Comparison of ENCODE assay signal across 12 cellular contexts in the genomic region with DNA sequence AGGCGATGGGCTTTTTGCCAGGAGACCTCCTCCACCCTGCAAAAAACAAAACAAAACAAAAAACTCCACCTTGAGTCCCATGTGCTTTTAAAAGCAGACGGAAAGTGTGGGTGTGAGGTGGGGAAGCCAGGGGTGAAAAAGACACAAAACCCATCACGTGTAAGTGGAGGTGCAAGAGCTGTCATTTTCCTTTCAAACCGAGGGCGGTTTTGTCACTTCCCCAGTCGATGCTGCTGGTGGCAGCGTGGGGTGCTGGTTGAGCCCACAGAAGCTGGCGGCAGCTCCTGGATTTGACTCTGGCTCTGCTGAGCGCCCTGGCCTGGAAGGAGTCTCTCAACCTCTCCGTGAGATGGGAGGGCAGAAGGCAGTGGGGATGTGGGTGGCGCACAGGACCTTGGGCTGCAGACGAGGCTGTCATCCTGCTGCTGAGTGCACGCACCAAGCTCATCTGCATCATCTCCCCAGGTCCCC.
DNase-seq lines count a peak whose midpoint lies in the region; ATAC-seq and TF ChIP-seq lines count a peak whose summit lies in the region.
"Had no signal": no experiment of that assay in that cellular context is flagged by ENCODE, and none has a peak within 500 bp of the region (broad histone marks: within the 10 kb centered on the region; RNA-seq: fewer than 3 reads in every experiment).

No MANE protein-coding gene starts in this region.

- peak overlapping the region in 9 of 11 experiments; percentile 17 to 65 (median 42); a peak in 16 of 22 replicates for H3K4me2 ChIP-seq in BLaER1 treated with 17β-estradiol and CSF1 and Interleukin-3, amounts not matched to agents 10 nM and 100 nM

- DNase-seq in DMS 273 (lab: John Stamatoyannopoulos, UW; ENCODE audit: unreplicated experiment) (peak; percentile 82), RWPE1 (ENCODE audit: low spot score) (no peak), natural killer cell (peak; percentile 63), SKM-1 treated with dmso at 0.1 percent for 144 hours (lab: John Stamatoyannopoulos, UW; ENCODE audit: unreplicated experiment) (no peak), SW 1271 (lab: John Stamatoyannopoulos, UW) (no peak), upper lobe of right lung (no peak)
- DNase-seq: hippocampal formation, NCI-H446, SHP77 had no signal

- H3K27me3 ChIP-seq in BLaER1 treated with 17β-estradiol and CSF1 and Interleukin-3, amounts not matched to agents 10 nM and 100 nM, result no peaks in the 10 kb centered on the region
- H3K27me3 ChIP-seq in upper lobe of right lung, result no peaks in the 10 kb centered on the region

- H3K4me3 Mint-ChIP-seq in natural killer cell, result peak overlapping the region; percentile 78

- H3K4me3 ChIP-seq in BLaER1 treated with 17β-estradiol and CSF1 and Interleukin-3, amounts not matched to agents 10 nM and 100 nM, result no peak overlapping the region
- H3K4me3 ChIP-seq in upper lobe of right lung, result no peak overlapping the region

- CTCF ChIA-PET in RWPE1 (lab: Yijun Ruan, JAX), result interaction anchor here (0.6 kb wide), 1 partner anchor 281 kb away, joined by 3 read pairs; no protein-coding TSS in a partner anchor

- H3K27ac Mint-ChIP-seq in natural killer cell, result peak overlapping the region; percentile 68 to 83
- H3K27ac Mint-ChIP-seq: activated T-helper 2 cell treated with anti-CD3 and anti-CD28 coated beads, Interferon-gamma antibody, Interleukin-2, Interleukin-4, amounts not matched to agents 10 μg/mL and 5 μg/mL and 100 μg/mL, durations not matched to agents 14 hours and 24 hours and 36 hours had no signal

- H3K36me3 Mint-ChIP-seq in natural killer cell, result peaks cover 8% of the 10 kb centered on the region

- no peak overlapping the region for H3K27ac ChIP-seq in BLaER1 treated with 17β-estradiol and CSF1 and Interleukin-3, amounts not matched to agents 10 nM and 100 nM
- 0 out of 2 replicates have a peak overlapping the region, but pooled peaks have one; percentile 6 for H3K27ac ChIP-seq in RWPE1
- H3K27ac ChIP-seq in upper lobe of right lung, result no peak overlapping the region
- H3K27ac ChIP-seq: VCaP had no signal

- H3K36me3 ChIP-seq in BLaER1 treated with 17β-estradiol and CSF1 and Interleukin-3, amounts not matched to agents 10 nM and 100 nM, result no peaks in the 10 kb centered on the region; a peak in 2 of 22 replicates
- no peaks in the 10 kb centered on the region for H3K36me3 ChIP-seq in upper lobe of right lung

- peaks cover 23 to 39% of the 10 kb centered on the region in 2 donors for H3K4me1 Mint-ChIP-seq in natural killer cell

- H3K9ac ChIP-seq in BLaER1 treated with 17β-estradiol and CSF1 and Interleukin-3, amounts not matched to agents 10 nM and 100 nM, result no peak overlapping the region

- peak; percentile 75 to 86 (median 81) for ATAC-seq in natural killer cell
- no peak for ATAC-seq in upper lobe of right lung

- POLR2A ChIA-PET in RWPE1 (lab: Yijun Ruan, JAX; ENCODE audit: low non-redundant PET), result no interaction called here

- no peak for TF ChIP-seq CTCF in RWPE1 (conservative IDR thresholded peaks at IDR 0.05; ENCODE audit: low read depth)
- no peak for TF ChIP-seq CTCF in natural killer cell (IDR thresholded peaks at IDR 0.05)
- no peak for TF ChIP-seq CTCF in upper lobe of right lung (IDR thresholded peaks at IDR 0.05)

- H4K20me1 ChIP-seq in BLaER1 treated with 17β-estradiol and CSF1 and Interleukin-3, amounts not matched to agents 10 nM and 100 nM, result peaks cover 0 to 7% (median 0%) of the 10 kb centered on the region in 11 experiments; a peak in 2 of 22 replicates

- peaks cover 8 to 18% (median 9%) of the 10 kb centered on the region in 11 experiments for H3K9me3 ChIP-seq in BLaER1 treated with 17β-estradiol and CSF1 and Interleukin-3, amounts not matched to agents 10 nM and 100 nM (replicated peaks in 1 of 11)
- peaks cover 2% of the 10 kb centered on the region for H3K9me3 ChIP-seq in upper lobe of right lung

- H3K4me1 ChIP-seq in BLaER1 treated with 17β-estradiol and CSF1 and Interleukin-3, amounts not matched to agents 10 nM and 100 nM, result peaks cover 4 to 47% (median 29%) of the 10 kb centered on the region in 10 experiments; a peak in 18 of 20 replicates
- peaks cover 5% of the 10 kb centered on the region for H3K4me1 ChIP-seq in upper lobe of right lung

- intact Hi-C loops in natural killer cell (cut with micrococcal nuclease) (loop anchor here (1.0 kb wide), 1 partner anchor 326 kb away; no protein-coding TSS in a partner anchor), upper lobe of right lung (cut with DNase I) (no loop called here)

- H3K9me3 Mint-ChIP-seq in natural killer cell, result peaks cover 3 to 4% of the 10 kb centered on the region in 2 donors
- H3K9me3 Mint-ChIP-seq: activated T-helper 2 cell treated with anti-CD3 and anti-CD28 coated beads, Interferon-gamma antibody, Interleukin-2, Interleukin-4, amounts not matched to agents 10 μg/mL and 5 μg/mL and 100 μg/mL, durations not matched to agents 14 hours and 24 hours and 36 hours had no signal

- peaks cover 19 to 21% of the 10 kb centered on the region in 2 donors for H3K27me3 Mint-ChIP-seq in natural killer cell (ENCODE audit: low read depth in 2 of 2)

Comparison
In these comparisons a context has a peak if more than half of its experiments do, and no peak if none do; other contexts are left out.
1. DNase-seq: peak in DMS 273 (single experiment) and natural killer cell (single experiment); none in RWPE1 (single experiment), SKM-1 treated with dmso at 0.1 percent for 144 hours (single experiment), SW 1271 (0 of 2) and upper lobe of right lung (single experiment).